1 cellular context compared by ENCODE assay signal in the genomic region with DNA sequence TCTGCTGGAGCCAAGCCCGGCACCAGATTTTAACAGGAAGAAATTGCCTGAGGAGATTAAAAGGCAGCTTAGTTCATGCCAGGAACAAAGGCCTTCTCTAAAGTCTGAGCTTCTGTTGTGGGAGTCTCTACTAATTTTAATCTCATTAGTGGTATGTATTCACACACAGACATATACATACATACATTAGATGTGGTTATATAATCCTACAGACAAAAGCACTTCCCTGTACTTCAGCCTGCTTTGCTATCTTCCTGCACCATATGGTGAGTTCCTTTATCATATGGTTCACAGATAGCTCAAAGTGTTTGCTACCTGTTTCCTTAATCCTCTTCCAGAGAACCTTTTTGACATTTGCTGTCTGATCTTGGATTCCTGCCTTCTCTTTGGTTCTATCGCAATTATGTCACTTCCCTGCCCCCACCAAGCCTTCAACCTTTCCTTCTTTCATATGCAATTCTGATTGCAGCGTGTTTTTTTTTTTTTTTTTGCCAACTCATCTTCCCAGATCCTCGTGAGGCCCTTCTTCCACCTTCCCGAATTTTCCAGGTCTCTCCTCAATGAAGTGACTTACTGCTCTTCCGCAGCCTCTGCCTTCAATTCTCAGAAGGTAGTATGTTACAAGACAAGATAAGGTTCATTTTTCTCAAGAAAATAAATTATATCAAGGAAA.
TF ChIP-seq lines count a peak whose summit lies in the region.

No MANE protein-coding gene starts in this region.

TF ChIP-seq in K562, 482 proteins besides CTCF, POLR2A, EP300 and RAD21 (continued from another document and continues in another):
- TF ChIP-seq SETDB1 (IDR thresholded peaks at IDR 0.05; ENCODE audit: low read length) (no peak), TAL1 (IDR thresholded peaks at IDR 0.05) (peak; percentile 99), EHMT2 (IDR thresholded peaks at IDR 0.05) (peak; percentile 68; the same call in 1 of the 2 replicates), ZNF3 (CRISPR knock-in tag; IDR thresholded peaks at IDR 0.05) (no peak), EZH2 (IDR thresholded peaks at IDR 0.05; ENCODE audit: borderline replicate concordance, low read depth, low read length) (peak; percentile 88; the same call in 1 of the 2 replicates), FOXA1 (IDR thresholded peaks at IDR 0.05; ENCODE audit: borderline replicate concordance) (no peak), CBX3 (IDR thresholded peaks at IDR 0.05; ENCODE audit: borderline replicate concordance in 1 of 2, low read length in 2 of 2) (no peak; a peak in 1 of 3 replicates), SMARCA4 (IDR thresholded peaks at IDR 0.05) (peak; percentile 99), TCFL5 (CRISPR knock-in tag; conservative IDR thresholded peaks at IDR 0.05) (no peak), BRF1 (IDR thresholded peaks at IDR 0.05; ENCODE audit: borderline replicate concordance, extremely low read depth, insufficient read length) (no peak), SRF (CRISPR knock-in tag; IDR thresholded peaks at IDR 0.05) (no peak), NFATC3 (IDR thresholded peaks at IDR 0.05) (peak; percentile 47; the same call in 1 of the 2 replicates), ZNF717 (CRISPR knock-in tag; IDR thresholded peaks at IDR 0.05) (no peak), MTA1 (IDR thresholded peaks at IDR 0.05; ENCODE audit: borderline replicate concordance) (peak; percentile 95), TARDBP (IDR thresholded peaks at IDR 0.05) (peak; percentile 91; the same call in 1 of the 2 replicates), GTF2F1 (IDR thresholded peaks at IDR 0.05; ENCODE audit: low read depth, low read length) (no peak), TCF7L2 (IDR thresholded peaks at IDR 0.05; ENCODE audit: low read depth, low read length) (no peak), TRIM28 (IDR thresholded peaks at IDR 0.05) (peak; percentile 59; the same call in 1 of the 2 replicates), EWSR1 (IDR thresholded peaks at IDR 0.05; ENCODE audit: borderline replicate concordance, low read depth, partially characterized antibody) (no peak), NR2C2 (CRISPR knock-in tag; IDR thresholded peaks at IDR 0.05) (no peak), NR2C2 (tag; IDR thresholded peaks at IDR 0.05) (no peak; the same call in 1 of the 2 replicates), ZNF311 (CRISPR knock-in tag; IDR thresholded peaks at IDR 0.05) (no peak), ZFP36 (IDR thresholded peaks at IDR 0.05; ENCODE audit: low read depth, low read length, partially characterized antibody) (no peak), SMAD3 (CRISPR knock-in tag; conservative IDR thresholded peaks at IDR 0.05) (no peak), HLTF (IDR thresholded peaks at IDR 0.05) (peak; percentile 98), FOXJ3 (CRISPR knock-in tag; IDR thresholded peaks at IDR 0.05) (no peak), POU5F1 (IDR thresholded peaks at IDR 0.05; ENCODE audit: borderline replicate concordance, low read depth, low read length, partially characterized antibody) (no peak), C11orf30 (IDR thresholded peaks at IDR 0.05; ENCODE audit: low read depth) (peak; percentile 93), CBX8 (IDR thresholded peaks at IDR 0.05; ENCODE audit: borderline replicate concordance, extremely low read depth, low read depth, low read length, poor library complexity, severe bottlenecking) (no peak), L3MBTL2 (IDR thresholded peaks at IDR 0.05) (peak; percentile 53; the same call in 1 of the 2 replicates), ZNF699 (CRISPR knock-in tag; IDR thresholded peaks at IDR 0.05; ENCODE audit: insufficient replicate concordance) (no peak), ETV1 (tag; conservative IDR thresholded peaks at IDR 0.05; ENCODE audit: low read depth) (no peak), RBM15 (IDR thresholded peaks at IDR 0.05; ENCODE audit: insufficient read depth, low read length) (no peak), SUPT5H (IDR thresholded peaks at IDR 0.05) (peak; percentile 28; the same call in 1 of the 2 replicates), TEAD2 (tag; IDR thresholded peaks at IDR 0.05) (no peak)
- TF ChIP-seq, protein P1, sequence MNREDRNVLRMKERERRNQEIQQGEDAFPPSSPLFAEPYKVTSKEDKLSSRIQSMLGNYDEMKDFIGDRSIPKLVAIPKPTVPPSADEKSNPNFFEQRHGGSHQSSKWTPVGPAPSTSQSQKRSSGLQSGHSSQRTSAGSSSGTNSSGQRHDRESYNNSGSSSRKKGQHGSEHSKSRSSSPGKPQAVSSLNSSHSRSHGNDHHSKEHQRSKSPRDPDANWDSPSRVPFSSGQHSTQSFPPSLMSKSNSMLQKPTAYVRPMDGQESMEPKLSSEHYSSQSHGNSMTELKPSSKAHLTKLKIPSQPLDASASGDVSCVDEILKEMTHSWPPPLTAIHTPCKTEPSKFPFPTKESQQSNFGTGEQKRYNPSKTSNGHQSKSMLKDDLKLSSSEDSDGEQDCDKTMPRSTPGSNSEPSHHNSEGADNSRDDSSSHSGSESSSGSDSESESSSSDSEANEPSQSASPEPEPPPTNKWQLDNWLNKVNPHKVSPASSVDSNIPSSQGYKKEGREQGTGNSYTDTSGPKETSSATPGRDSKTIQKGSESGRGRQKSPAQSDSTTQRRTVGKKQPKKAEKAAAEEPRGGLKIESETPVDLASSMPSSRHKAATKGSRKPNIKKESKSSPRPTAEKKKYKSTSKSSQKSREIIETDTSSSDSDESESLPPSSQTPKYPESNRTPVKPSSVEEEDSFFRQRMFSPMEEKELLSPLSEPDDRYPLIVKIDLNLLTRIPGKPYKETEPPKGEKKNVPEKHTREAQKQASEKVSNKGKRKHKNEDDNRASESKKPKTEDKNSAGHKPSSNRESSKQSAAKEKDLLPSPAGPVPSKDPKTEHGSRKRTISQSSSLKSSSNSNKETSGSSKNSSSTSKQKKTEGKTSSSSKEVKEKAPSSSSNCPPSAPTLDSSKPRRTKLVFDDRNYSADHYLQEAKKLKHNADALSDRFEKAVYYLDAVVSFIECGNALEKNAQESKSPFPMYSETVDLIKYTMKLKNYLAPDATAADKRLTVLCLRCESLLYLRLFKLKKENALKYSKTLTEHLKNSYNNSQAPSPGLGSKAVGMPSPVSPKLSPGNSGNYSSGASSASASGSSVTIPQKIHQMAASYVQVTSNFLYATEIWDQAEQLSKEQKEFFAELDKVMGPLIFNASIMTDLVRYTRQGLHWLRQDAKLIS (CRISPR knock-in tag; IDR thresholded peaks at IDR 0.05), result no peak
- TF ChIP-seq, protein P2, sequence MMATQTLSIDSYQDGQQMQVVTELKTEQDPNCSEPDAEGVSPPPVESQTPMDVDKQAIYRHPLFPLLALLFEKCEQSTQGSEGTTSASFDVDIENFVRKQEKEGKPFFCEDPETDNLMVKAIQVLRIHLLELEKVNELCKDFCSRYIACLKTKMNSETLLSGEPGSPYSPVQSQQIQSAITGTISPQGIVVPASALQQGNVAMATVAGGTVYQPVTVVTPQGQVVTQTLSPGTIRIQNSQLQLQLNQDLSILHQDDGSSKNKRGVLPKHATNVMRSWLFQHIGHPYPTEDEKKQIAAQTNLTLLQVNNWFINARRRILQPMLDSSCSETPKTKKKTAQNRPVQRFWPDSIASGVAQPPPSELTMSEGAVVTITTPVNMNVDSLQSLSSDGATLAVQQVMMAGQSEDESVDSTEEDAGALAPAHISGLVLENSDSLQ (IDR thresholded peaks at IDR 0.05), result peak; percentile 83
- TF ChIP-seq, protein P3, sequence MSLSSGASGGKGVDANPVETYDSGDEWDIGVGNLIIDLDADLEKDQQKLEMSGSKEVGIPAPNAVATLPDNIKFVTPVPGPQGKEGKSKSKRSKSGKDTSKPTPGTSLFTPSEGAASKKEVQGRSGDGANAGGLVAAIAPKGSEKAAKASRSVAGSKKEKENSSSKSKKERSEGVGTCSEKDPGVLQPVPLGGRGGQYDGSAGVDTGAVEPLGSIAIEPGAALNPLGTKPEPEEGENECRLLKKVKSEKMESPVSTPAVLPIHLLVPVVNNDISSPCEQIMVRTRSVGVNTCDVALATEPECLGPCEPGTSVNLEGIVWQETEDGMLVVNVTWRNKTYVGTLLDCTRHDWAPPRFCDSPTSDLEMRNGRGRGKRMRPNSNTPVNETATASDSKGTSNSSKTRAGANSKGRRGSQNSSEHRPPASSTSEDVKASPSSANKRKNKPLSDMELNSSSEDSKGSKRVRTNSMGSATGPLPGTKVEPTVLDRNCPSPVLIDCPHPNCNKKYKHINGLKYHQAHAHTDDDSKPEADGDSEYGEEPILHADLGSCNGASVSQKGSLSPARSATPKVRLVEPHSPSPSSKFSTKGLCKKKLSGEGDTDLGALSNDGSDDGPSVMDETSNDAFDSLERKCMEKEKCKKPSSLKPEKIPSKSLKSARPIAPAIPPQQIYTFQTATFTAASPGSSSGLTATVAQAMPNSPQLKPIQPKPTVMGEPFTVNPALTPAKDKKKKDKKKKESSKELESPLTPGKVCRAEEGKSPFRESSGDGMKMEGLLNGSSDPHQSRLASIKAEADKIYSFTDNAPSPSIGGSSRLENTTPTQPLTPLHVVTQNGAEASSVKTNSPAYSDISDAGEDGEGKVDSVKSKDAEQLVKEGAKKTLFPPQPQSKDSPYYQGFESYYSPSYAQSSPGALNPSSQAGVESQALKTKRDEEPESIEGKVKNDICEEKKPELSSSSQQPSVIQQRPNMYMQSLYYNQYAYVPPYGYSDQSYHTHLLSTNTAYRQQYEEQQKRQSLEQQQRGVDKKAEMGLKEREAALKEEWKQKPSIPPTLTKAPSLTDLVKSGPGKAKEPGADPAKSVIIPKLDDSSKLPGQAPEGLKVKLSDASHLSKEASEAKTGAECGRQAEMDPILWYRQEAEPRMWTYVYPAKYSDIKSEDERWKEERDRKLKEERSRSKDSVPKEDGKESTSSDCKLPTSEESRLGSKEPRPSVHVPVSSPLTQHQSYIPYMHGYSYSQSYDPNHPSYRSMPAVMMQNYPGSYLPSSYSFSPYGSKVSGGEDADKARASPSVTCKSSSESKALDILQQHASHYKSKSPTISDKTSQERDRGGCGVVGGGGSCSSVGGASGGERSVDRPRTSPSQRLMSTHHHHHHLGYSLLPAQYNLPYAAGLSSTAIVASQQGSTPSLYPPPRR (CRISPR knock-in tag; IDR thresholded peaks at IDR 0.05; ENCODE audit: borderline replicate concordance), result no peak
- TF ChIP-seq, protein P4, sequence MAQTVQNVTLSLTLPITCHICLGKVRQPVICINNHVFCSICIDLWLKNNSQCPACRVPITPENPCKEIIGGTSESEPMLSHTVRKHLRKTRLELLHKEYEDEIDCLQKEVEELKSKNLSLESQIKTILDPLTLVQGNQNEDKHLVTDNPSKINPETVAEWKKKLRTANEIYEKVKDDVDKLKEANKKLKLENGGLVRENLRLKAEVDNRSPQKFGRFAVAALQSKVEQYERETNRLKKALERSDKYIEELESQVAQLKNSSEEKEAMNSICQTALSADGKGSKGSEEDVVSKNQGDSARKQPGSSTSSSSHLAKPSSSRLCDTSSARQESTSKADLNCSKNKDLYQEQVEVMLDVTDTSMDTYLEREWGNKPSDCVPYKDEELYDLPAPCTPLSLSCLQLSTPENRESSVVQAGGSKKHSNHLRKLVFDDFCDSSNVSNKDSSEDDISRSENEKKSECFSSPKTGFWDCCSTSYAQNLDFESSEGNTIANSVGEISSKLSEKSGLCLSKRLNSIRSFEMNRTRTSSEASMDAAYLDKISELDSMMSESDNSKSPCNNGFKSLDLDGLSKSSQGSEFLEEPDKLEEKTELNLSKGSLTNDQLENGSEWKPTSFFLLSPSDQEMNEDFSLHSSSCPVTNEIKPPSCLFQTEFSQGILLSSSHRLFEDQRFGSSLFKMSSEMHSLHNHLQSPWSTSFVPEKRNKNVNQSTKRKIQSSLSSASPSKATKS (CRISPR knock-in tag; IDR thresholded peaks at IDR 0.05), result no peak
- TF ChIP-seq, protein P5, sequence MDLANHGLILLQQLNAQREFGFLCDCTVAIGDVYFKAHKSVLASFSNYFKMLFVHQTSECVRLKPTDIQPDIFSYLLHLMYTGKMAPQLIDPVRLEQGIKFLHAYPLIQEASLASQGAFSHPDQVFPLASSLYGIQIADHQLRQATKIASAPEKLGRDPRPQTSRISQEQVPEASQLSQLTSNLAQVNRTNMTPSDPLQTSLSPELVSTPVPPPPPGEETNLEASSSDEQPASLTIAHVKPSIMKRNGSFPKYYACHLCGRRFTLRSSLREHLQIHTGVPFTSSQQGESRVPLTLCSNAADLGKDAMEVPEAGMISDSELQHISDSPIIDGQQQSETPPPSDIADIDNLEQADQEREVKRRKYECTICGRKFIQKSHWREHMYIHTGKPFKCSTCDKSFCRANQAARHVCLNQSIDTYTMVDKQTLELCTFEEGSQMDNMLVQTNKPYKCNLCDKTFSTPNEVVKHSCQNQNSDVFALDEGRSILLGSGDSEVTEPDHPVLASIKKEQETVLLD (IDR thresholded peaks at IDR 0.05), result peak; percentile 83
- TF ChIP-seq, protein P6, sequence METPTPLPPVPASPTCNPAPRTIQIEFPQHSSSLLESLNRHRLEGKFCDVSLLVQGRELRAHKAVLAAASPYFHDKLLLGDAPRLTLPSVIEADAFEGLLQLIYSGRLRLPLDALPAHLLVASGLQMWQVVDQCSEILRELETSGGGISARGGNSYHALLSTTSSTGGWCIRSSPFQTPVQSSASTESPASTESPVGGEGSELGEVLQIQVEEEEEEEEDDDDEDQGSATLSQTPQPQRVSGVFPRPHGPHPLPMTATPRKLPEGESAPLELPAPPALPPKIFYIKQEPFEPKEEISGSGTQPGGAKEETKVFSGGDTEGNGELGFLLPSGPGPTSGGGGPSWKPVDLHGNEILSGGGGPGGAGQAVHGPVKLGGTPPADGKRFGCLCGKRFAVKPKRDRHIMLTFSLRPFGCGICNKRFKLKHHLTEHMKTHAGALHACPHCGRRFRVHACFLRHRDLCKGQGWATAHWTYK (CRISPR knock-in tag; IDR thresholded peaks at IDR 0.05), result no peak
- TF ChIP-seq, protein P7, sequence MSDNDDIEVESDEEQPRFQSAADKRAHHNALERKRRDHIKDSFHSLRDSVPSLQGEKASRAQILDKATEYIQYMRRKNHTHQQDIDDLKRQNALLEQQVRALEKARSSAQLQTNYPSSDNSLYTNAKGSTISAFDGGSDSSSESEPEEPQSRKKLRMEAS (CRISPR knock-in tag; IDR thresholded peaks at IDR 0.05), result no peak
- TF ChIP-seq, protein P8, sequence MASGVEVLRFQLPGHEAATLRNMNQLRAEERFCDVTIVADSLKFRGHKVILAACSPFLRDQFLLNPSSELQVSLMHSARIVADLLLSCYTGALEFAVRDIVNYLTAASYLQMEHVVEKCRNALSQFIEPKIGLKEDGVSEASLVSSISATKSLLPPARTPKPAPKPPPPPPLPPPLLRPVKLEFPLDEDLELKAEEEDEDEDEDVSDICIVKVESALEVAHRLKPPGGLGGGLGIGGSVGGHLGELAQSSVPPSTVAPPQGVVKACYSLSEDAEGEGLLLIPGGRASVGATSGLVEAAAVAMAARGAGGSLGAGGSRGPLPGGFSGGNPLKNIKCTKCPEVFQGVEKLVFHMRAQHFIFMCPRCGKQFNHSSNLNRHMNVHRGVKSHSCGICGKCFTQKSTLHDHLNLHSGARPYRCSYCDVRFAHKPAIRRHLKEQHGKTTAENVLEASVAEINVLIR (CRISPR knock-in tag; IDR thresholded peaks at IDR 0.05), result no peak
- TF ChIP-seq, protein P9, sequence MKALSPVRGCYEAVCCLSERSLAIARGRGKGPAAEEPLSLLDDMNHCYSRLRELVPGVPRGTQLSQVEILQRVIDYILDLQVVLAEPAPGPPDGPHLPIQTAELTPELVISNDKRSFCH (CRISPR knock-in tag; IDR thresholded peaks at IDR 0.05), result no peak
- TF ChIP-seq, protein P9 (tag; IDR thresholded peaks at IDR 0.05), result peak; percentile 95
- TF ChIP-seq, protein P10, sequence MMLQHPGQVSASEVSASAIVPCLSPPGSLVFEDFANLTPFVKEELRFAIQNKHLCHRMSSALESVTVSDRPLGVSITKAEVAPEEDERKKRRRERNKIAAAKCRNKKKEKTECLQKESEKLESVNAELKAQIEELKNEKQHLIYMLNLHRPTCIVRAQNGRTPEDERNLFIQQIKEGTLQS (IDR thresholded peaks at IDR 0.05), result peak; percentile 76
- TF ChIP-seq, protein P10 (CRISPR knock-in tag; conservative IDR thresholded peaks at IDR 0.05), result no peak
